8 cellular contexts compared by ENCODE assay signal in genomic region chr2:171574149-171574795, GRCh38. TPM values are rescaled to one million over a fixed set of nuclear protein-coding genes. Genes with fewer than 3 reads are reported as not detected.
DNase-seq lines count a peak whose midpoint lies in the region; ATAC-seq and TF ChIP-seq lines count a peak whose summit lies in the region.

No MANE protein-coding gene starts in this region.

- no peak overlapping the region for H3K27ac ChIP-seq in lower lobe of right lung

- H3K4me3 Mint-ChIP-seq in activated CD4-positive, alpha-beta T cell treated with anti-CD3 and anti-CD28 coated beads, Interleukin-2, amount 10 ng/mL, durations not matched to agents 7 days and 5 days = no peak overlapping the region

- no peaks in the 10 kb centered on the region for H3K36me3 Mint-ChIP-seq in activated CD4-positive, alpha-beta T cell treated with anti-CD3 and anti-CD28 coated beads, Interleukin-2, amount 10 ng/mL, durations not matched to agents 7 days and 5 days (ENCODE audit: low read depth)

- peak overlapping the region; percentile 41 for H3K27ac Mint-ChIP-seq in activated CD4-positive, alpha-beta T cell treated with anti-CD3 and anti-CD28 coated beads, Interleukin-2, amount 10 ng/mL, durations not matched to agents 7 days and 5 days

- DNase-seq in AG04449 (ENCODE audit: low read depth, low spot score) = no peak
- peak; percentile 10 for DNase-seq in NCI-H446 treated with DMSO at 0.1 percent for 48 hours (lab: John Stamatoyannopoulos, UW)
- peak; percentile 82 for DNase-seq in activated CD4-positive, alpha-beta T cell treated with anti-CD3 and anti-CD28 coated beads, Interleukin-2, amount 10 ng/mL, durations not matched to agents 7 days and 5 days
- peak; percentile 69 for DNase-seq in dedifferentiated amniotic fluid mesenchymal stem cell (ENCODE audit: extremely low spot score)
- peak; percentile 90 for DNase-seq in lower lobe of right lung
- DNase-seq in stimulated activated CD8-positive, alpha-beta memory T cell treated with anti-CD3 and anti-CD28 coated beads, Interleukin-12 subunit alpha, Interleukin-12 subunit beta, amount 100 ng/mL, for 1 hour (ENCODE audit: low read depth) = peak; percentile 67

- TF ChIP-seq CTCF in AG04449 (IDR thresholded peaks at IDR 0.05; ENCODE audit: insufficient read depth, low read length, missing control alignments) (peak; percentile 96), lower lobe of right lung (IDR thresholded peaks at IDR 0.05) (peak; percentile 99)

- POLR2A ChIA-PET in AG04449 (lab: Yijun Ruan, JAX) = no interaction called here
- POLR2A ChIA-PET in activated CD4-positive, alpha-beta T cell treated with anti-CD3 and anti-CD28 coated beads, Interleukin-2, amount 10 ng/mL, durations not matched to agents 7 days and 5 days (lab: Charles Lee) = no interaction called here

- H3K4me1 Mint-ChIP-seq in activated CD4-positive, alpha-beta T cell treated with anti-CD3 and anti-CD28 coated beads, Interleukin-2, amount 10 ng/mL, durations not matched to agents 7 days and 5 days = peaks cover 6% of the 10 kb centered on the region

- intact Hi-C loops in lower lobe of right lung (cut with DNase I) = no loop called here

- peak; percentile 77 for ATAC-seq in GM18520 (IDR thresholded peaks at IDR 0.05; ENCODE audit: unreplicated experiment)
- ATAC-seq in HG03103 (IDR thresholded peaks at IDR 0.05; ENCODE audit: low read depth, unreplicated experiment) = peak; percentile 79
- peak; percentile 97 to 98 for ATAC-seq in lower lobe of right lung

- H3K27me3 ChIP-seq in lower lobe of right lung (ENCODE audit: low read depth) = no peaks in the 10 kb centered on the region

- no peaks in the 10 kb centered on the region for H3K9me3 ChIP-seq in lower lobe of right lung

- CTCF ChIA-PET in AG04449 (lab: Yijun Ruan, JAX) = interaction anchor here (0.5 to 6.2 kb wide), 32 partner anchors 10 to 1130 kb away, joined by 3 to 58 read pairs (median 6); partner anchors contain the start of gene DYNC1I2
- CTCF ChIA-PET in activated CD4-positive, alpha-beta T cell treated with anti-CD3 and anti-CD28 coated beads, Interleukin-2, amount 10 ng/mL, durations not matched to agents 7 days and 5 days (lab: Charles Lee) = interaction anchor here (0.6 to 1.5 kb wide), 6 partner anchors 14 to 540 kb away, joined by 3 to 5 read pairs (median 3); no protein-coding TSS in a partner anchor

- no peaks in the 10 kb centered on the region for H3K9me3 Mint-ChIP-seq in activated CD4-positive, alpha-beta T cell treated with anti-CD3 and anti-CD28 coated beads, Interleukin-2, amount 10 ng/mL, durations not matched to agents 7 days and 5 days

- no peaks in the 10 kb centered on the region for H3K36me3 ChIP-seq in lower lobe of right lung

- H3K4me1 ChIP-seq in lower lobe of right lung = no peaks in the 10 kb centered on the region

- no peak overlapping the region for H3K4me3 ChIP-seq in AG04449 (ENCODE audit: low read depth, low read length)
- H3K4me3 ChIP-seq in lower lobe of right lung = no peak overlapping the region

- H3K27me3 Mint-ChIP-seq in activated CD4-positive, alpha-beta T cell treated with anti-CD3 and anti-CD28 coated beads, Interleukin-2, amount 10 ng/mL, durations not matched to agents 7 days and 5 days = no peaks in the 10 kb centered on the region

RNA-seq across cellular contexts. Expression of gene CYBRD1, which starts 52.0 kb away (rescaled TPM):
- under 1 TPM; 0.31 to 0.45 TPM for total RNA-seq in activated CD4-positive, alpha-beta T cell treated with anti-CD3 and anti-CD28 coated beads, Interleukin-2, amount 10 ng/mL, durations not matched to agents 7 days and 5 days
- 262 TPM for total RNA-seq in lower lobe of right lung

Comparison
In these comparisons a context has a peak if more than half of its experiments do, and no peak if none do; other contexts are left out.
1. RNA of gene CYBRD1, which starts 52.0 kb away (total RNA-seq): 262 TPM in lower lobe of right lung (single experiment); 0.31 to 0.45 TPM in activated CD4-positive, alpha-beta T cell treated with anti-CD3 and anti-CD28 coated beads, Interleukin-2, amount 10 ng/mL, durations not matched to agents 7 days and 5 days; every median in the first group is over 100 times any median in the second.
2. Peak in every context shown above with its lines, with median percentiles within 50 percentile points of each other: ATAC-seq.